Comparison of ENCODE assay signal across 1 cellular context in the genomic region with DNA sequence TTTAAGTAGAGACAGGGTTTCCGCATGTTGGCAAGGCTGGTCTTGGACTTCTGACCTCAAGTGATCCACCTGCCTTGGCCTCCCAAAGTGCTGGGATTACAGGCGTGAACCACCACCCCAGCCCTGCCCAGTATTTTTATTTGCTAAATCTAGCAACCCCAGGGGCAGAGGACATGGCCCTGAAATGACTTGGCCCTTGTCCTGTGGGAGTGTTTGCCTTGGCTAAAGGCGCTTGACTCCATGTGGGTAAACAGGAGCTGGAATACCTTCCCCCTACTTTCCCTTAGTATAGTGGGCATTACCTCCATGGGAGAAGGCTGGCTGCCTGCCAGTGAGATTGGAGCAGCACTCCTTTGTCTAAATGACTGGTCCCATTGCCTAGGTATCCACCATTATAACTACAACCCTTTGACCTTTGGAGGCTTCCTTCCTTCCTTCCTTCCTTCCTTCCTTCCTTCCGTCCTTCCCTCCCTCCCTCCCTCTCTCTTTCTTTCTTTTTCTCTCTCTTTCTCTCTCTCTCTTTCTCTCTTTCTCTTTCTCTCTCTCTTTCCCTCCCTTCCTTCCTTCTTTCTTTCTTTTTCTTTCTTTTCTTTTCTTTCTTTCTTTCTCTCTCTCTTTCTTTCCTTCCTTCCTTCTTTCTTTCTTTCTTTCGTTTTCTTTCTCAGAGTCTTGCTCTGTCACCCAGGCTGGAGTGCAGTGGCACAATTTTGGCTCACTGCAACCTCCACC.
TF ChIP-seq lines count a peak whose summit lies in the region.

No MANE protein-coding gene starts in this region.

TF ChIP-seq in liver, 16 proteins besides CTCF, POLR2A, EP300 and RAD21 (continued from another document):
- TF ChIP-seq, protein P1, sequence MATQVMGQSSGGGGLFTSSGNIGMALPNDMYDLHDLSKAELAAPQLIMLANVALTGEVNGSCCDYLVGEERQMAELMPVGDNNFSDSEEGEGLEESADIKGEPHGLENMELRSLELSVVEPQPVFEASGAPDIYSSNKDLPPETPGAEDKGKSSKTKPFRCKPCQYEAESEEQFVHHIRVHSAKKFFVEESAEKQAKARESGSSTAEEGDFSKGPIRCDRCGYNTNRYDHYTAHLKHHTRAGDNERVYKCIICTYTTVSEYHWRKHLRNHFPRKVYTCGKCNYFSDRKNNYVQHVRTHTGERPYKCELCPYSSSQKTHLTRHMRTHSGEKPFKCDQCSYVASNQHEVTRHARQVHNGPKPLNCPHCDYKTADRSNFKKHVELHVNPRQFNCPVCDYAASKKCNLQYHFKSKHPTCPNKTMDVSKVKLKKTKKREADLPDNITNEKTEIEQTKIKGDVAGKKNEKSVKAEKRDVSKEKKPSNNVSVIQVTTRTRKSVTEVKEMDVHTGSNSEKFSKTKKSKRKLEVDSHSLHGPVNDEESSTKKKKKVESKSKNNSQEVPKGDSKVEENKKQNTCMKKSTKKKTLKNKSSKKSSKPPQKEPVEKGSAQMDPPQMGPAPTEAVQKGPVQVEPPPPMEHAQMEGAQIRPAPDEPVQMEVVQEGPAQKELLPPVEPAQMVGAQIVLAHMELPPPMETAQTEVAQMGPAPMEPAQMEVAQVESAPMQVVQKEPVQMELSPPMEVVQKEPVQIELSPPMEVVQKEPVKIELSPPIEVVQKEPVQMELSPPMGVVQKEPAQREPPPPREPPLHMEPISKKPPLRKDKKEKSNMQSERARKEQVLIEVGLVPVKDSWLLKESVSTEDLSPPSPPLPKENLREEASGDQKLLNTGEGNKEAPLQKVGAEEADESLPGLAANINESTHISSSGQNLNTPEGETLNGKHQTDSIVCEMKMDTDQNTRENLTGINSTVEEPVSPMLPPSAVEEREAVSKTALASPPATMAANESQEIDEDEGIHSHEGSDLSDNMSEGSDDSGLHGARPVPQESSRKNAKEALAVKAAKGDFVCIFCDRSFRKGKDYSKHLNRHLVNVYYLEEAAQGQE (IDR thresholded peaks at IDR 0.05): peak; percentile 59
- peak; percentile 96 for TF ChIP-seq FOXA1 (IDR thresholded peaks at IDR 0.05)
- TF ChIP-seq, protein P2, sequence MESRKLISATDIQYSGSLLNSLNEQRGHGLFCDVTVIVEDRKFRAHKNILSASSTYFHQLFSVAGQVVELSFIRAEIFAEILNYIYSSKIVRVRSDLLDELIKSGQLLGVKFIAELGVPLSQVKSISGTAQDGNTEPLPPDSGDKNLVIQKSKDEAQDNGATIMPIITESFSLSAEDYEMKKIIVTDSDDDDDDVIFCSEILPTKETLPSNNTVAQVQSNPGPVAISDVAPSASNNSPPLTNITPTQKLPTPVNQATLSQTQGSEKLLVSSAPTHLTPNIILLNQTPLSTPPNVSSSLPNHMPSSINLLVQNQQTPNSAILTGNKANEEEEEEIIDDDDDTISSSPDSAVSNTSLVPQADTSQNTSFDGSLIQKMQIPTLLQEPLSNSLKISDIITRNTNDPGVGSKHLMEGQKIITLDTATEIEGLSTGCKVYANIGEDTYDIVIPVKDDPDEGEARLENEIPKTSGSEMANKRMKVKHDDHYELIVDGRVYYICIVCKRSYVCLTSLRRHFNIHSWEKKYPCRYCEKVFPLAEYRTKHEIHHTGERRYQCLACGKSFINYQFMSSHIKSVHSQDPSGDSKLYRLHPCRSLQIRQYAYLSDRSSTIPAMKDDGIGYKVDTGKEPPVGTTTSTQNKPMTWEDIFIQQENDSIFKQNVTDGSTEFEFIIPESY (IDR thresholded peaks at IDR 0.05): peak; percentile 93
- peak; percentile 97 for TF ChIP-seq SP1 (IDR thresholded peaks at IDR 0.05)
- TF ChIP-seq, protein P3, sequence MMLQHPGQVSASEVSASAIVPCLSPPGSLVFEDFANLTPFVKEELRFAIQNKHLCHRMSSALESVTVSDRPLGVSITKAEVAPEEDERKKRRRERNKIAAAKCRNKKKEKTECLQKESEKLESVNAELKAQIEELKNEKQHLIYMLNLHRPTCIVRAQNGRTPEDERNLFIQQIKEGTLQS (IDR thresholded peaks at IDR 0.05): peak; percentile 45
- peak in 1 of 2 donors; percentile 69 for TF ChIP-seq EGR1 (IDR thresholded peaks at IDR 0.05; ENCODE audit: low read depth in 2 of 2)
- TF ChIP-seq HNF4G (IDR thresholded peaks at IDR 0.05): peak; percentile 94
- peak in 1 of 2 donors; percentile 33 for TF ChIP-seq GABPA (IDR thresholded peaks at IDR 0.05 in 1 of 2, conservative IDR thresholded peaks at IDR 0.05 in 1 of 2)
- TF ChIP-seq NR2F2 (IDR thresholded peaks at IDR 0.05): peak; percentile 64
- TF ChIP-seq, protein P4, sequence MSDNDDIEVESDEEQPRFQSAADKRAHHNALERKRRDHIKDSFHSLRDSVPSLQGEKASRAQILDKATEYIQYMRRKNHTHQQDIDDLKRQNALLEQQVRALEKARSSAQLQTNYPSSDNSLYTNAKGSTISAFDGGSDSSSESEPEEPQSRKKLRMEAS (IDR thresholded peaks at IDR 0.05): peak; percentile 92
TF ChIP-seq in liver: peak in this region for 15; not testable (repeated sequence) for 1.
